8 cellular contexts compared by ENCODE assay signal in genomic region chr7:107045195-107045960, GRCh38. TPM values are rescaled to one million over a fixed set of nuclear protein-coding genes. Genes with fewer than 3 reads are reported as not detected.
A peak's percentile ranks its signal among the peaks of the same experiment; 100 is the strongest.
DNase-seq lines count a peak whose midpoint lies in the region; ATAC-seq lines count a peak whose summit lies in the region.

No MANE protein-coding gene starts in this region.

- H3K4me3 ChIP-seq in mononuclear cell (ENCODE audit: low read length), result peak overlapping the region; percentile 48

- H3K27me3 ChIP-seq in mononuclear cell (ENCODE audit: insufficient read depth, low read length), result peaks cover 24% of the 10 kb centered on the region

- H3K9me3 ChIP-seq in mononuclear cell (ENCODE audit: low read depth, low read length), result no peaks in the 10 kb centered on the region

- ATAC-seq in HG03045 (IDR thresholded peaks at IDR 0.05; ENCODE audit: unreplicated experiment) (no peak), GM21576 (IDR thresholded peaks at IDR 0.05; ENCODE audit: unreplicated experiment) (no peak)

- DNase-seq in DMS 273 (lab: John Stamatoyannopoulos, UW; ENCODE audit: unreplicated experiment) (peak; percentile 64), DMS 273 treated with DMSO at 0.1 percent for 48 hours (lab: John Stamatoyannopoulos, UW) (no peak), NCI-H345 treated with DMSO at 0.1 percent for 48 hours (lab: John Stamatoyannopoulos, UW; ENCODE audit: unreplicated experiment) (peak; percentile 11), COR-L47 (lab: John Stamatoyannopoulos, UW) (no peak)

- H3K27ac ChIP-seq in cingulate gyrus (ENCODE audit: low read depth, low read length), result peak overlapping the region; percentile 39

- peaks cover 19% of the 10 kb centered on the region for H3K4me1 ChIP-seq in mononuclear cell (ENCODE audit: insufficient read depth, low read length)

RNA-seq across cellular contexts. Expression of gene PRKAR2B, which starts 0.9 kb away (rescaled TPM):
- 62.1 TPM for total RNA-seq in mononuclear cell

Comparison
In these comparisons a context has a peak if more than half of its experiments do, and no peak if none do; other contexts are left out.
1. DNase-seq: peak in DMS 273 (single experiment) and NCI-H345 treated with DMSO at 0.1 percent for 48 hours (single experiment); none in DMS 273 treated with DMSO at 0.1 percent for 48 hours (single experiment) and COR-L47 (single experiment).